In the genomic region with DNA sequence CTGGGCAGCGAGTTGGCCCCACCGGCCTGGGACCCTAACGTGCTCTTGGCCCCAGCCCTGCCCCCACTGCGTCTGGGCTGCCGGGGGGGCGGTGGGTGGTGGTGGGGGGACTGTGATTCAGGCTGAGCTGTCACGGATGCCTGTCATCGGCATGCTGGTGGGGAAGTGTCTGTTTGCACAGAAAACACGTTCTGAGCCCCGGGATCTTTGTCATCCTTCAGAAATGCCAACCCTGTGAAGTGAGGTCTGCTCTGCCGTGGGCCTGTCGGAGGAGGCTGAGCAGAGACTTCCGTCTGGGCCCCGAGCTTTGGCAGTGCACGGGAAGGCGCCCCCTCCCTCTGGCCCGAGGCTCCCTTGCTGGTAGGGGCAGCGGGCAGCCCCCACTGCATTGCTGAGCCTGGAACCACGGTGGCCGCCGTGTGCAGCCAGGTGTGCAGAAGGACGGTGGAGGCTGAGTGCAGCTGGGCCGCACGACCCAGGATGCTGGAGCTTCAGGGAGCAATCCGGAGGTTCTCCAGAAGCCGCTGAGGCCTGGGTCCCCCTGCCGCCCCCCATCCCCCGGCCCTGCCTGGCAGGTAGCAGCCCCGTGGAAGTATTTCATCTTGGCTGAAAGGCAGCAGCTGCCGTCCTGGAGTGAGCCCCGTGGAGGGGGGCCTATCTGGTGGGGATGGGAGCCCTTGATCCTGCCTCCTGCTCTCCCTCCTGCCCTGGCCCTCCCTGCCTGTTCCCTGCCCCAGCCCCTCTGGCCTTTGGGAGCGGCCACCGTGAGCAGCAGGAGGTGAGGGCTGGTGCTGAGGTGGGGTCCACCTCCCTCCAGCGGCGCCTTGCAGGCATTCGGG, we compare ENCODE assay signal across 10 cellular contexts. TPM values are rescaled to one million over a fixed set of nuclear protein-coding genes. Genes with fewer than 3 reads are reported as not detected.
A peak's percentile ranks its signal among the peaks of the same experiment; 100 is the strongest.
DNase-seq lines count a peak whose midpoint lies in the region; ATAC-seq and TF ChIP-seq lines count a peak whose summit lies in the region.
"Had no signal": no experiment of that assay in that cellular context is flagged by ENCODE, and none has a peak within 500 bp of the region (broad histone marks: within the 10 kb centered on the region; RNA-seq: fewer than 3 reads in every experiment).

No MANE protein-coding gene starts in this region.

- H3K27me3 Mint-ChIP-seq in CD8-positive, alpha-beta T cell (ENCODE audit: low read depth): no peaks in the 10 kb centered on the region

- in situ Hi-C loops in Panc1 (cut with HindIII; ENCODE audit: low pct_unique_long_range_greater_than_20kb, low sequenced_read_pairs): no loop called here

- no TSS peak for BruUV-seq in Panc1 (replicated peaks; lab: Mats Ljungman, UMichigan)

- DNase-seq in H4 (ENCODE audit: low spot score) (peak; percentile 32), Panc1 (ENCODE audit: low read depth, low spot score) (peak; percentile 83), epithelial cell of proximal tubule (ENCODE audit: low read depth) (peak; percentile 30), skeletal muscle cell (ENCODE audit: low read depth) (peak; percentile 65), mucosa of gallbladder (ENCODE audit: low spot score) (no peak)
- no peak for DNase-seq in CD8-positive, alpha-beta T cell
- DNase-seq in stimulated activated CD4-positive, alpha-beta T cell treated with anti-CD3 and anti-CD28 coated beads, Interleukin-2, amount 100 ng/mL, for 48 hours: no peak
- DNase-seq: effector CD4-positive, alpha-beta T cell; NCI-H1436 treated with DMSO at 0.1 percent for 48 hours; stimulated activated CD4-positive, alpha-beta T cell treated with anti-CD3 and anti-CD28 coated beads, Interleukin-12 subunit alpha, Interleukin-12 subunit beta, amount 100 ng/mL, for 4 hours had no signal

- H3K27ac ChIP-seq in Panc1 (ENCODE audit: low read length): peak overlapping the region; percentile 96
- no peak overlapping the region for H3K27ac ChIP-seq in CD8-positive, alpha-beta T cell (ENCODE audit: low read depth, low read length)

- H3K4me3 ChIP-seq in Panc1 (ENCODE audit: low read depth in 2 of 2, low read length in 2 of 2): no peak overlapping the region
- H3K4me3 ChIP-seq in epithelial cell of proximal tubule (ENCODE audit: low read depth, low read length): no peak overlapping the region
- no peak overlapping the region for H3K4me3 ChIP-seq in skeletal muscle cell (ENCODE audit: low read depth, low read length)
- no peak overlapping the region for H3K4me3 ChIP-seq in CD8-positive, alpha-beta T cell (ENCODE audit: low read depth, low read length)

- intact Hi-C loops in Panc1 (cut with micrococcal nuclease; ENCODE audit: unreplicated experiment): no loop called here
- intact Hi-C loops in CD8-positive, alpha-beta T cell (cut with DNase I, micrococcal nuclease): no loop called here

- no peaks in the 10 kb centered on the region for H3K36me3 ChIP-seq in Panc1 (ENCODE audit: control insufficient read depth, insufficient read depth, low read length)
- no peaks in the 10 kb centered on the region for H3K36me3 ChIP-seq in CD8-positive, alpha-beta T cell (ENCODE audit: insufficient read depth, low read length)

- H3K4me1 ChIP-seq in Panc1 (ENCODE audit: control insufficient read depth, insufficient read depth, low read length): peaks cover 90% of the 10 kb centered on the region
- H3K4me1 ChIP-seq in CD8-positive, alpha-beta T cell (ENCODE audit: insufficient read depth, low read length): no peaks in the 10 kb centered on the region

- H3K4me3 Mint-ChIP-seq in CD8-positive, alpha-beta T cell: no peak overlapping the region

- H3K27ac Mint-ChIP-seq in CD8-positive, alpha-beta T cell: no peak overlapping the region

- POLR2A ChIA-PET in Panc1 (lab: Charles Lee): no interaction called here
- POLR2A ChIA-PET in CD8-positive, alpha-beta T cell (lab: Charles Lee): no interaction called here

- peak; percentile 54 for ATAC-seq in Panc1
- ATAC-seq in CD8-positive, alpha-beta T cell: no peak

- CTCF ChIA-PET in Panc1 (lab: Charles Lee): no interaction called here
- CTCF ChIA-PET in CD8-positive, alpha-beta T cell (lab: Charles Lee): no interaction called here

- H3K9me3 ChIP-seq in Panc1 (ENCODE audit: control insufficient read depth, insufficient read depth, low read depth, low read length): no peaks in the 10 kb centered on the region
- H3K9me3 ChIP-seq in CD8-positive, alpha-beta T cell (ENCODE audit: low read length): no peaks in the 10 kb centered on the region

- no peaks in the 10 kb centered on the region for H3K4me1 Mint-ChIP-seq in CD8-positive, alpha-beta T cell (ENCODE audit: low read depth)

- TF ChIP-seq CTCF in Panc1 (IDR thresholded peaks at IDR 0.05) (no peak), epithelial cell of proximal tubule (conservative IDR thresholded peaks at IDR 0.05; ENCODE audit: low read depth, low read length) (no peak)
- no peak for TF ChIP-seq CTCF in CD8-positive, alpha-beta T cell (IDR thresholded peaks at IDR 0.05)

- H3K9me3 Mint-ChIP-seq in CD8-positive, alpha-beta T cell: no peaks in the 10 kb centered on the region

- no peaks in the 10 kb centered on the region for H3K27me3 ChIP-seq in Panc1 (ENCODE audit: control insufficient read depth, insufficient read depth, low read length)
- no peaks in the 10 kb centered on the region for H3K27me3 ChIP-seq in CD8-positive, alpha-beta T cell (ENCODE audit: insufficient read depth, low read length)

- no peaks in the 10 kb centered on the region for H3K36me3 Mint-ChIP-seq in CD8-positive, alpha-beta T cell

RNA-seq across cellular contexts. Expression of a gene that starts 24.1 kb away (rescaled TPM):
- 0.02 TPM in 1 of 2 replicates, not detected in the other for total RNA-seq in H4 (2014; rRNA removed; shearing (Covaris generic))
- total RNA-seq in Panc1 (2021; ENCODE audit: unreplicated experiment): 41.2 TPM
- polyA plus RNA-seq in Panc1 (2012; ENCODE audit: insufficient read length): 69.7 TPM
- total RNA-seq in epithelial cell of proximal tubule: 0.07 and 0.12 TPM in 2 replicates
- total RNA-seq in mucosa of gallbladder: 8.1 TPM
- total RNA-seq in CD8-positive, alpha-beta T cell: 10 to 100 TPM; 17.9 to 19.1 TPM

RNA-seq across cellular contexts. Expression of a gene that starts 39.6 kb away (rescaled TPM):
- 26.1 and 44.5 TPM in 2 replicates for total RNA-seq in H4 (2014; rRNA removed; shearing (Covaris generic))
- total RNA-seq in Panc1 (2021; ENCODE audit: unreplicated experiment) (49.8 TPM), epithelial cell of proximal tubule (26.5 and 44.1 TPM in 2 replicates), mucosa of gallbladder (17.9 TPM)
- polyA plus RNA-seq in Panc1 (2012; ENCODE audit: insufficient read length): 69.0 TPM
- 10 to 100 TPM; 11.6 to 11.8 TPM for total RNA-seq in CD8-positive, alpha-beta T cell

Comparison
In these comparisons a context has a peak if more than half of its experiments do, and no peak if none do; other contexts are left out.
1. DNase-seq: peak in H4 (single experiment), Panc1 (single experiment), epithelial cell of proximal tubule (single experiment) and skeletal muscle cell (single experiment); none in mucosa of gallbladder (single experiment), CD8-positive, alpha-beta T cell (0 of 7) and stimulated activated CD4-positive, alpha-beta T cell treated with anti-CD3 and anti-CD28 coated beads, Interleukin-2, amount 100 ng/mL, for 48 hours (0 of 2).